In the genomic region with DNA sequence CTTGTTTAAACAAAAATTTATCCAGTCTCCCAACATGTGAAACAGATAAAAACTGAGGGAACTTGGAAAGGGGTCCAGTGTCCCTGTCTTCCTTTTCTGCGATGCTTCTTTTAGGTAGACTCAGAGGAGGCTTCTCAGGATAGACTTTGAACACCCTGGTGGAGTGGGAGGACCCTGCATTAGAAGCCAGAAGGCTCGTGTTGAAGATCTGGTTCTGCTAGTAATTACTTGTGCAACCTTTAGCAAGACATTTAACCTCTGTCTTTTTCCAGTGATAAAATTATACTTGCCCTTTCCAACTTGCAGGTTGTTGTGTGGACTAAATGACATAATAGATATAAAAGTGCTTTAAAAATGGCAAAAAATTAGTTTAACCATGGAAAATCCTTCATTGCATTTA, we compare ENCODE assay signal across 24 cellular contexts.
"Had no signal": no experiment of that assay in that cellular context is flagged by ENCODE, and none has a peak within 500 bp of the region (broad histone marks: within the 10 kb centered on the region; RNA-seq: fewer than 3 reads in every experiment).

No MANE protein-coding gene starts in this region.

- H3K9ac ChIP-seq: neural progenitor cell had no signal

- H3K9me3 ChIP-seq: neutrophil, ovary, right lobe of liver had no signal

- H3K4me1 ChIP-seq: left ventricle myocardium inferior, right atrium auricular region, right lobe of liver, upper lobe of left lung had no signal

- H3K36me3 ChIP-seq: left ventricle myocardium inferior, neural progenitor cell, neutrophil, ovary, right atrium auricular region, right lobe of liver, tibial nerve, upper lobe of left lung had no signal

- DNase-seq: islet precursor cell; left ventricle myocardium inferior; mesendoderm; naive B cell; natural killer cell; nephron progenitor cell; occipital lobe; ovary; right lobe of liver; stimulated activated CD4-positive, alpha-beta T cell treated with anti-CD3 and anti-CD28 coated beads, Interleukin-1b, Interleukin-23, amount 100 ng/mL, for 48 hours; stimulated activated CD4-positive, alpha-beta T cell treated with anti-CD3 and anti-CD28 coated beads, Interleukin-2, amount 100 ng/mL, for 48 hours; stimulated activated CD4-positive, alpha-beta T cell treated with anti-CD3 and anti-CD28 coated beads, Interleukin-4, amount 100 ng/mL, for 4 hours; stimulated activated CD8-positive, alpha-beta memory T cell treated with anti-CD3 and anti-CD28 coated beads, Interleukin-4, amount 100 ng/mL, for 48 hours; stimulated activated naive CD4-positive, alpha-beta T cell treated with Interleukin-2 at 50 U/mL for 16 hours; stimulated activated naive CD8-positive, alpha-beta T cell treated with anti-CD3 and anti-CD28 coated beads, Interleukin-15, amount 100 ng/mL, for 72 hours; substantia nigra; upper lobe of left lung had no signal

- H3K4me2 ChIP-seq: neural progenitor cell, smooth muscle cell had no signal

- H3K4me3 ChIP-seq: left ventricle myocardium inferior, lung, neural progenitor cell, ovary, right atrium auricular region, right lobe of liver, smooth muscle cell, tibial nerve, upper lobe of left lung had no signal

- ATAC-seq: natural killer cell; right lobe of liver; stimulated activated memory B cell treated with anti-CD40 and anti-IgM and Interleukin-4, amounts not matched to agents 10 μg/mL and 1 μg/mL and 100 μg/mL, for 72 hours; stimulated activated naive CD8-positive, alpha-beta T cell treated with anti-CD3 and anti-CD28 coated beads, Interleukin-15, amount 100 ng/mL, for 72 hours had no signal

- H3K27me3 ChIP-seq: neural progenitor cell, ovary, right atrium auricular region, right lobe of liver, tibial nerve, upper lobe of left lung had no signal

- H3K27ac ChIP-seq: left ventricle myocardium inferior, neural progenitor cell, neutrophil, ovary, right atrium auricular region, right lobe of liver, tibial nerve, upper lobe of left lung had no signal
